11 cellular contexts compared by ENCODE assay signal in genomic region chr6:5936140-5936539, GRCh38.
"Had no signal": no experiment of that assay in that cellular context is flagged by ENCODE, and none has a peak within 500 bp of the region (broad histone marks: within the 10 kb centered on the region; RNA-seq: fewer than 3 reads in every experiment).

No MANE protein-coding gene starts in this region.

- H3K4me3 ChIP-seq: lung, thyroid gland had no signal

- DNase-seq: activated CD4-positive, alpha-beta T cell treated with anti-CD3 and anti-CD28 coated beads, Interleukin-2, amount 50 U/mL, for 48 hours; activated CD4-positive, CD25-positive, alpha-beta regulatory T cell treated with anti-CD3 and anti-CD28 coated beads, Interleukin-2, amount 50 U/mL, for 72 hours; activated CD8-positive, alpha-beta memory T cell treated with anti-CD3 and anti-CD28 coated beads, Interleukin-2, amount 10 ng/mL, durations not matched to agents 7 days and 5 days; activated gamma-delta T cell; activated T-cell treated with anti-CD3 and anti-CD28 coated beads, Interleukin-2, amount 50 U/mL, for 24 hours; foreskin fibroblast; left cardiac atrium; naive thymus-derived CD4-positive, alpha-beta T cell; small intestine; thyroid gland had no signal
